ENCODE assay signal across 4 cellular contexts in genomic region chr7:140201393-140201792, GRCh38.
TF ChIP-seq lines count a peak whose summit lies in the region.

No MANE protein-coding gene starts in this region.

TF ChIP-seq in SK-N-SH, 30 proteins besides CTCF, POLR2A, EP300 and RAD21:
- peak; percentile 80 for TF ChIP-seq REST (IDR thresholded peaks at IDR 0.05; ENCODE audit: low read depth, low read length)
- TF ChIP-seq USF1 (IDR thresholded peaks at IDR 0.05; ENCODE audit: borderline replicate concordance, low read depth): no peak

TF ChIP-seq in SK-N-SH treated with all-trans-retinoic acid at 6 μM for 48 hours, 23 proteins besides CTCF, POLR2A, EP300 and RAD21 (continued from another document):
- TF ChIP-seq ZNF565 (CRISPR knock-in tag; conservative IDR thresholded peaks at IDR 0.05; ENCODE audit: low read depth): no peak

TF ChIP-seq in HEK293, 187 proteins besides CTCF, POLR2A, EP300 and RAD21:
- TF ChIP-seq REST (tag by site-specific recombination; IDR thresholded peaks at IDR 0.05): peak; percentile 76
- no peak for TF ChIP-seq ZNF596 (tag by site-specific recombination; IDR thresholded peaks at IDR 0.05)
TF ChIP-seq in HEK293: peak in this region for 1.

TF ChIP-seq in K562, 482 proteins besides CTCF, POLR2A, EP300 and RAD21 (continued from another document):
- TF ChIP-seq ZBTB33 (CRISPR knock-in tag; IDR thresholded peaks at IDR 0.05) (peak; percentile 60; the same call in 1 of the 2 replicates), CBX3 (IDR thresholded peaks at IDR 0.05; ENCODE audit: borderline replicate concordance in 1 of 2, low read length in 2 of 2) (peak in 1 of 2 experiments; percentile 45; a peak in 1 of 3 replicates), PRMT5 (CRISPR knock-in tag; IDR thresholded peaks at IDR 0.05) (no peak), ZNF699 (CRISPR knock-in tag; IDR thresholded peaks at IDR 0.05; ENCODE audit: insufficient replicate concordance) (no peak), SLC30A9 (CRISPR knock-in tag; IDR thresholded peaks at IDR 0.05) (no peak), CXXC5 (CRISPR knock-in tag; IDR thresholded peaks at IDR 0.05) (0 out of 2 replicates have a peak, but pooled peaks have one; percentile 11), ZC3H8 (IDR thresholded peaks at IDR 0.05) (no peak), ZFP1 (CRISPR knock-in tag; IDR thresholded peaks at IDR 0.05) (no peak), RFX1 (IDR thresholded peaks at IDR 0.05) (no peak), ZNF778 (CRISPR knock-in tag; IDR thresholded peaks at IDR 0.05) (no peak), PATZ1 (CRISPR knock-in tag; IDR thresholded peaks at IDR 0.05; ENCODE audit: borderline replicate concordance) (no peak), FOXJ2 (tag; IDR thresholded peaks at IDR 0.05) (no peak), ZBTB49 (CRISPR knock-in tag; IDR thresholded peaks at IDR 0.05; ENCODE audit: borderline replicate concordance) (0 out of 2 replicates have a peak, but pooled peaks have one; percentile 22), EHMT2 (IDR thresholded peaks at IDR 0.05) (peak; percentile 93), DLX4 (CRISPR knock-in tag; IDR thresholded peaks at IDR 0.05) (no peak), ZNF124 (CRISPR knock-in tag; IDR thresholded peaks at IDR 0.05) (0 out of 2 replicates have a peak, but pooled peaks have one; percentile 47), CREB3 (tag; conservative IDR thresholded peaks at IDR 0.05; ENCODE audit: low read depth) (no peak), MTA1 (IDR thresholded peaks at IDR 0.05; ENCODE audit: borderline replicate concordance) (no peak), TRIM28 (IDR thresholded peaks at IDR 0.05) (0 out of 2 replicates have a peak, but pooled peaks have one; percentile 34), TCF7 (IDR thresholded peaks at IDR 0.05; ENCODE audit: borderline replicate concordance) (no peak), ZNF583 (CRISPR knock-in tag; IDR thresholded peaks at IDR 0.05) (no peak), RAD51 (IDR thresholded peaks at IDR 0.05; ENCODE audit: borderline replicate concordance, low read depth) (no peak), ZC3H4 (CRISPR knock-in tag; IDR thresholded peaks at IDR 0.05; ENCODE audit: borderline replicate concordance) (no peak), NR3C1 (CRISPR knock-in tag; IDR thresholded peaks at IDR 0.05) (peak; percentile 57; the same call in 1 of the 2 replicates), ELF4 (CRISPR knock-in tag; IDR thresholded peaks at IDR 0.05) (no peak), ATF3 (IDR thresholded peaks at IDR 0.05) (no peak), ATF3 (CRISPR knock-in tag; conservative IDR thresholded peaks at IDR 0.05) (no peak), MIER1 (IDR thresholded peaks at IDR 0.05; ENCODE audit: low read depth) (peak; percentile 83), FOSL1 (tag; conservative IDR thresholded peaks at IDR 0.05) (no peak), REST (CRISPR knock-in tag; IDR thresholded peaks at IDR 0.05; ENCODE audit: low read depth) (peak; percentile 72; the same call in 1 of the 2 replicates), ZNF316 (IDR thresholded peaks at IDR 0.05) (peak; percentile 67), BHLHE40 (IDR thresholded peaks at IDR 0.05; ENCODE audit: low read length) (peak; percentile 45; the same call in 1 of the 2 replicates)
